Comparison of ENCODE assay signal across 11 cellular contexts in the genomic region with DNA sequence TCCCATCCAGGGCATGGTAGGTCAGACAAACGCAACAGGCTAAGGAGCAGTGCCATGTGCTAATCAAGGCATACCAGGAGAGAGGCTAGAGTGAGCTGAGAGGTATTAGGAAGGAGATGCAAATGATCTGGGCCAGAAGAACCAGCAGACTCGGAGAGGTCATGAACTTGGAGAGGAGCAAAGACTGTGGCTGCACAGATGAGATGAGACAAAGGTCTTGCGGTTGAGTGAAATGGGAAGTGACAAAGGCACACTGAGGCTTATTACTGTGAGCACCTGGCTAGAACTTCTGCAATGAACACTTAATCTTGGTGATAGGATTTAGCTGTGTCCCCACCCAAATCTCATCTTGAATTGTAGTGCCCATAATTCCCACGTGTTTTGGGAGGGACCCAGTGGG.
DNase-seq lines count a peak whose midpoint lies in the region; ATAC-seq and TF ChIP-seq lines count a peak whose summit lies in the region.
"Had no signal": no experiment of that assay in that cellular context is flagged by ENCODE, and none has a peak within 500 bp of the region (broad histone marks: within the 10 kb centered on the region; RNA-seq: fewer than 3 reads in every experiment).

No MANE protein-coding gene starts in this region.

- H2AFZ ChIP-seq in MM.1S (ENCODE audit: low read length) (no peak overlapping the region), PC-9 (no peak overlapping the region)

- H3F3A ChIP-seq in MM.1S (ENCODE audit: insufficient read depth, low read length), result no peaks in the 10 kb centered on the region
- H3F3A ChIP-seq in PC-9 (ENCODE audit: insufficient read depth, low read depth), result no peaks in the 10 kb centered on the region

- peak; percentile 77 for DNase-seq in GM12864 (ENCODE audit: low read depth)
- peak; percentile 74 for DNase-seq in MM.1S
- no peak for DNase-seq in midbrain (lab: John Stamatoyannopoulos, UW)
- DNase-seq in amniotic stem cell (lab: John Stamatoyannopoulos, UW), result no peak
- no peak for DNase-seq in activated T-cell treated with anti-CD3 and anti-CD28 coated beads, Interleukin-2, amount 50 U/mL, for 72 hours
- DNase-seq in PC-9, result no peak
- DNase-seq: activated effector memory CD4-positive, alpha-beta T cell treated with anti-CD3 and anti-CD28 coated beads, Interleukin-2, amount 50 U/mL, for 16 hours; heart left ventricle; NK-92 treated with Interleukin-12 subunit alpha and Interleukin-12 subunit beta, amount 100 ng/mL, for 24 hours had no signal

- H3K36me3 ChIP-seq in MM.1S (replicated peaks; ENCODE audit: insufficient read depth, low read length), result no peaks in the 10 kb centered on the region
- H3K36me3 ChIP-seq in PC-9 (ENCODE audit: low read depth), result no peaks in the 10 kb centered on the region
- H3K36me3 ChIP-seq: heart left ventricle had no signal

- H3K9ac ChIP-seq in MM.1S (ENCODE audit: low read length), result no peak overlapping the region

- H3K4me1 ChIP-seq in MM.1S (ENCODE audit: low read length) (no peaks in the 10 kb centered on the region), PC-9 (replicated peaks; ENCODE audit: insufficient read depth) (no peaks in the 10 kb centered on the region)
- H3K4me1 ChIP-seq: heart left ventricle had no signal

- H3K9me3 ChIP-seq in MM.1S (replicated peaks; ENCODE audit: insufficient read depth, low read length) (no peaks in the 10 kb centered on the region), PC-9 (ENCODE audit: insufficient read depth, low read depth) (no peaks in the 10 kb centered on the region)
- H3K9me3 ChIP-seq: heart left ventricle had no signal

- H3K9me2 ChIP-seq in MM.1S (replicated peaks; ENCODE audit: insufficient read depth, low read length), result no peaks in the 10 kb centered on the region
- H3K9me2 ChIP-seq in PC-9 (ENCODE audit: insufficient read depth), result no peaks in the 10 kb centered on the region; the same call in 1 of the 2 replicates

- ATAC-seq in GM19397 (IDR thresholded peaks at IDR 0.05; ENCODE audit: unreplicated experiment) (peak; percentile 97), HG02885 (IDR thresholded peaks at IDR 0.05; ENCODE audit: poor library complexity, unreplicated experiment) (peak; percentile 100)
- no peak for ATAC-seq in activated T-cell treated with anti-CD3 and anti-CD28 coated beads, Interleukin-2, amount 50 U/mL, for 72 hours (replicated peaks in 1 of 2)
- ATAC-seq: heart left ventricle had no signal

- H3K4me2 ChIP-seq in MM.1S (ENCODE audit: low read depth, low read length), result no peak overlapping the region
- H3K4me2 ChIP-seq in PC-9, result no peak overlapping the region

- H3K4me3 Mint-ChIP-seq in activated T-cell treated with anti-CD3 and anti-CD28 coated beads, Interleukin-2, amount 50 U/mL, for 72 hours, result no peak overlapping the region

- H3K79me2 ChIP-seq in MM.1S (ENCODE audit: low read length), result no peaks in the 10 kb centered on the region
- H3K79me2 ChIP-seq in PC-9 (ENCODE audit: low read depth), result no peaks in the 10 kb centered on the region

- H3K27ac Mint-ChIP-seq in activated T-cell treated with anti-CD3 and anti-CD28 coated beads, Interleukin-2, amount 50 U/mL, for 72 hours, result no peak overlapping the region

- H3K9me3 Mint-ChIP-seq in activated T-cell treated with anti-CD3 and anti-CD28 coated beads, Interleukin-2, amount 50 U/mL, for 72 hours, result no peaks in the 10 kb centered on the region

- no peaks in the 10 kb centered on the region for H3K36me3 Mint-ChIP-seq in activated T-cell treated with anti-CD3 and anti-CD28 coated beads, Interleukin-2, amount 50 U/mL, for 72 hours (ENCODE audit: insufficient read depth in 2 of 2)

- no peaks in the 10 kb centered on the region for H3K27me3 ChIP-seq in MM.1S (replicated peaks; ENCODE audit: insufficient read depth, low read length)
- H3K27me3 ChIP-seq in PC-9 (ENCODE audit: insufficient read depth, low read depth), result no peaks in the 10 kb centered on the region
- H3K27me3 ChIP-seq: heart left ventricle had no signal

- POLR2A ChIA-PET in PC-9 (lab: Charles Lee; ENCODE audit: unreplicated experiment), result no interaction called here

- H3K4me3 ChIP-seq in GM12864 (ENCODE audit: low read depth, low read length), result no peak overlapping the region
- H3K4me3 ChIP-seq in MM.1S (ENCODE audit: low read length), result no peak overlapping the region
- H3K4me3 ChIP-seq in PC-9, result no peak overlapping the region
- H3K4me3 ChIP-seq: heart left ventricle had no signal

- H3K4me1 Mint-ChIP-seq in activated T-cell treated with anti-CD3 and anti-CD28 coated beads, Interleukin-2, amount 50 U/mL, for 72 hours (ENCODE audit: low read depth), result no peaks in the 10 kb centered on the region

- TF ChIP-seq CTCF in GM12864 (IDR thresholded peaks at IDR 0.05; ENCODE audit: low read depth, low read length, missing control alignments), result no peak
- TF ChIP-seq CTCF in MM.1S (IDR thresholded peaks at IDR 0.05; ENCODE audit: low read length), result no peak
- TF ChIP-seq CTCF in PC-9 (conservative IDR thresholded peaks at IDR 0.05), result no peak

- no TSS peak for BruUV-seq in PC-9 (replicated peaks; lab: Mats Ljungman, UMichigan)

- H4K20me1 ChIP-seq in MM.1S (ENCODE audit: insufficient read depth, low read length) (no peaks in the 10 kb centered on the region), PC-9 (ENCODE audit: insufficient read depth) (no peaks in the 10 kb centered on the region)

- H3K27ac ChIP-seq in MM.1S (ENCODE audit: low read length), result no peak overlapping the region
- no peak overlapping the region for H3K27ac ChIP-seq in PC-9
- H3K27ac ChIP-seq: heart left ventricle had no signal

- H3K27me3 Mint-ChIP-seq in activated T-cell treated with anti-CD3 and anti-CD28 coated beads, Interleukin-2, amount 50 U/mL, for 72 hours (ENCODE audit: low read depth), result no peaks in the 10 kb centered on the region

- intact Hi-C loops in PC-9 (cut with micrococcal nuclease; ENCODE audit: unreplicated experiment), result no loop called here

- CTCF ChIA-PET in PC-9 (lab: Charles Lee), result no interaction called here

Comparison
In these comparisons a context has a peak if more than half of its experiments do, and no peak if none do; other contexts are left out.
1. DNase-seq: peak in GM12864 (single experiment) and MM.1S (single experiment); none in midbrain (single experiment), amniotic stem cell (single experiment), activated T-cell treated with anti-CD3 and anti-CD28 coated beads, Interleukin-2, amount 50 U/mL, for 72 hours (0 of 2) and PC-9 (0 of 2).
2. ATAC-seq: peak in GM19397 (single experiment) and HG02885 (single experiment); none in activated T-cell treated with anti-CD3 and anti-CD28 coated beads, Interleukin-2, amount 50 U/mL, for 72 hours (0 of 2).